In genomic region chr1:241695454-241696171, GRCh38 we compare ENCODE assay signal across 1 cellular context.
TF ChIP-seq lines count a peak whose summit lies in the region.

No MANE protein-coding gene starts in this region.

TF ChIP-seq in K562, 482 proteins besides CTCF, POLR2A, EP300 and RAD21 (continued from another document and continues in another):
- no peak for TF ChIP-seq PHF8 (IDR thresholded peaks at IDR 0.05; ENCODE audit: borderline replicate concordance, low read length)
- TF ChIP-seq DPF2 (IDR thresholded peaks at IDR 0.05): no peak
- no peak; the same call in 1 of the 2 replicates for TF ChIP-seq TRIM28 (IDR thresholded peaks at IDR 0.05)
- no peak for TF ChIP-seq PPARD (CRISPR knock-in tag; IDR thresholded peaks at IDR 0.05)
- no peak for TF ChIP-seq MBD1 (CRISPR knock-in tag; IDR thresholded peaks at IDR 0.05)
- no peak for TF ChIP-seq FOSL1 (tag; conservative IDR thresholded peaks at IDR 0.05)
- TF ChIP-seq, protein P1, sequence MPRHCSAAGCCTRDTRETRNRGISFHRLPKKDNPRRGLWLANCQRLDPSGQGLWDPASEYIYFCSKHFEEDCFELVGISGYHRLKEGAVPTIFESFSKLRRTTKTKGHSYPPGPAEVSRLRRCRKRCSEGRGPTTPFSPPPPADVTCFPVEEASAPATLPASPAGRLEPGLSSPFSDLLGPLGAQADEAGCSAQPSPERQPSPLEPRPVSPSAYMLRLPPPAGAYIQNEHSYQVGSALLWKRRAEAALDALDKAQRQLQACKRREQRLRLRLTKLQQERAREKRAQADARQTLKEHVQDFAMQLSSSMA (CRISPR knock-in tag; IDR thresholded peaks at IDR 0.05): no peak
- TF ChIP-seq E2F8 (IDR thresholded peaks at IDR 0.05; ENCODE audit: low read depth, partially characterized antibody): no peak
- TF ChIP-seq, protein P2, sequence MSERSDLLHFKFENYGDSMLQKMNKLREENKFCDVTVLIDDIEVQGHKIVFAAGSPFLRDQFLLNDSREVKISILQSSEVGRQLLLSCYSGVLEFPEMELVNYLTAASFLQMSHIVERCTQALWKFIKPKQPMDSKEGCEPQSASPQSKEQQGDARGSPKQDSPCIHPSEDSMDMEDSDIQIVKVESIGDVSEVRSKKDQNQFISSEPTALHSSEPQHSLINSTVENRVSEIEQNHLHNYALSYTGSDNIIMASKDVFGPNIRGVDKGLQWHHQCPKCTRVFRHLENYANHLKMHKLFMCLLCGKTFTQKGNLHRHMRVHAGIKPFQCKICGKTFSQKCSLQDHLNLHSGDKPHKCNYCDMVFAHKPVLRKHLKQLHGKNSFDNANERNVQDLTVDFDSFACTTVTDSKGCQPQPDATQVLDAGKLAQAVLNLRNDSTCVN (CRISPR knock-in tag; IDR thresholded peaks at IDR 0.05): no peak
- TF ChIP-seq POLR2B (IDR thresholded peaks at IDR 0.05; ENCODE audit: low read depth, partially characterized antibody): no peak
- no peak for TF ChIP-seq HMG20A (CRISPR knock-in tag; conservative IDR thresholded peaks at IDR 0.05)
- TF ChIP-seq KAT2B (IDR thresholded peaks at IDR 0.05; ENCODE audit: low read depth, low read length): no peak
- 0 out of 2 replicates have a peak, but pooled peaks have one; percentile 11 for TF ChIP-seq SMAD4 (CRISPR knock-in tag; conservative IDR thresholded peaks at IDR 0.05)
- TF ChIP-seq ZNF384 (IDR thresholded peaks at IDR 0.05; ENCODE audit: low read depth, low read length): no peak
- TF ChIP-seq ZNF699 (CRISPR knock-in tag; IDR thresholded peaks at IDR 0.05; ENCODE audit: insufficient replicate concordance): no peak
- TF ChIP-seq ZNF24 (IDR thresholded peaks at IDR 0.05): no peak
- peak; percentile 73 for TF ChIP-seq LARP7 (IDR thresholded peaks at IDR 0.05)
- no peak for TF ChIP-seq RBM17 (IDR thresholded peaks at IDR 0.05; ENCODE audit: borderline replicate concordance, low read depth, low read length)
- no peak for TF ChIP-seq NCOA4 (IDR thresholded peaks at IDR 0.05; ENCODE audit: partially characterized antibody)
- no peak for TF ChIP-seq ZNF785 (CRISPR knock-in tag; IDR thresholded peaks at IDR 0.05)
- no peak for TF ChIP-seq PREB (CRISPR knock-in tag; IDR thresholded peaks at IDR 0.05)
- TF ChIP-seq ZNF561 (CRISPR knock-in tag; conservative IDR thresholded peaks at IDR 0.05): no peak
- peak; percentile 58; the same call in 1 of the 2 replicates for TF ChIP-seq SMARCA5 (IDR thresholded peaks at IDR 0.05)
- TF ChIP-seq PCBP2 (IDR thresholded peaks at IDR 0.05; ENCODE audit: low read depth, low read length, poor library complexity, severe bottlenecking): no peak
- no peak for TF ChIP-seq NFE2L1 (tag; IDR thresholded peaks at IDR 0.05; ENCODE audit: borderline replicate concordance, low read depth)
- TF ChIP-seq POLR2AphosphoS5 (IDR thresholded peaks at IDR 0.05; ENCODE audit: control insufficient read depth, insufficient read depth, low read depth, low read length): no peak
- TF ChIP-seq HOMEZ (CRISPR knock-in tag; IDR thresholded peaks at IDR 0.05): no peak
- TF ChIP-seq, protein P3, sequence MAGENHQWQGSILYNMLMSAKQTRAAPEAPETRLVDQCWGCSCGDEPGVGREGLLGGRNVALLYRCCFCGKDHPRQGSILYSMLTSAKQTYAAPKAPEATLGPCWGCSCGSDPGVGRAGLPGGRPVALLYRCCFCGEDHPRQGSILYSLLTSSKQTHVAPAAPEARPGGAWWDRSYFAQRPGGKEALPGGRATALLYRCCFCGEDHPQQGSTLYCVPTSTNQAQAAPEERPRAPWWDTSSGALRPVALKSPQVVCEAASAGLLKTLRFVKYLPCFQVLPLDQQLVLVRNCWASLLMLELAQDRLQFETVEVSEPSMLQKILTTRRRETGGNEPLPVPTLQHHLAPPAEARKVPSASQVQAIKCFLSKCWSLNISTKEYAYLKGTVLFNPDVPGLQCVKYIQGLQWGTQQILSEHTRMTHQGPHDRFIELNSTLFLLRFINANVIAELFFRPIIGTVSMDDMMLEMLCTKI (IDR thresholded peaks at IDR 0.05; ENCODE audit: partially characterized antibody): no peak
- TF ChIP-seq OTX1 (CRISPR knock-in tag; IDR thresholded peaks at IDR 0.05): no peak
- TF ChIP-seq BCOR (IDR thresholded peaks at IDR 0.05): peak; percentile 86
- no peak for TF ChIP-seq GTF2E2 (tag; IDR thresholded peaks at IDR 0.05)
- no peak for TF ChIP-seq POLR3A (IDR thresholded peaks at IDR 0.05; ENCODE audit: borderline replicate concordance, extremely low read depth, insufficient read depth, insufficient read length)
- no peak for TF ChIP-seq NBN (IDR thresholded peaks at IDR 0.05; ENCODE audit: low read depth)
- TF ChIP-seq FOXA1 (IDR thresholded peaks at IDR 0.05; ENCODE audit: borderline replicate concordance): no peak
- peak; percentile 14 for TF ChIP-seq TAF1 (IDR thresholded peaks at IDR 0.05; ENCODE audit: control insufficient read depth, extremely low read depth, insufficient read depth, low read length, severe bottlenecking)
- TF ChIP-seq STAT5A (IDR thresholded peaks at IDR 0.05; ENCODE audit: borderline replicate concordance, low read length): no peak
- TF ChIP-seq SMARCB1 (IDR thresholded peaks at IDR 0.05; ENCODE audit: insufficient read length, low read depth): no peak
- peak; percentile 67; the same call in 1 of the 2 replicates for TF ChIP-seq ADNP (tag; IDR thresholded peaks at IDR 0.05)
- no peak for TF ChIP-seq ZNF253 (CRISPR knock-in tag; conservative IDR thresholded peaks at IDR 0.05)
- TF ChIP-seq ERF (CRISPR knock-in tag; IDR thresholded peaks at IDR 0.05): no peak
- no peak for TF ChIP-seq POLR2H (tag; IDR thresholded peaks at IDR 0.05; ENCODE audit: low read depth)
- no peak for TF ChIP-seq CHD4 (IDR thresholded peaks at IDR 0.05; ENCODE audit: insufficient read depth, insufficient replicate concordance, low read depth, low read length, poor library complexity, severe bottlenecking)
- no peak for TF ChIP-seq NR2F6 (CRISPR knock-in tag; IDR thresholded peaks at IDR 0.05)
- no peak for TF ChIP-seq BRD9 (IDR thresholded peaks at IDR 0.05; ENCODE audit: low read depth, partially characterized antibody)
- TF ChIP-seq SRSF1 (IDR thresholded peaks at IDR 0.05; ENCODE audit: low read depth, low read length): no peak
- TF ChIP-seq ZBTB34 (CRISPR knock-in tag; IDR thresholded peaks at IDR 0.05): no peak
- TF ChIP-seq ZNF717 (CRISPR knock-in tag; IDR thresholded peaks at IDR 0.05): no peak
- no peak for TF ChIP-seq SP2 (IDR thresholded peaks at IDR 0.05; ENCODE audit: extremely low read depth, low read depth, low read length, poor library complexity, severe bottlenecking)
- peak; percentile 51; the same call in 1 of the 2 replicates for TF ChIP-seq ZNF592 (IDR thresholded peaks at IDR 0.05)
- TF ChIP-seq, protein P4, sequence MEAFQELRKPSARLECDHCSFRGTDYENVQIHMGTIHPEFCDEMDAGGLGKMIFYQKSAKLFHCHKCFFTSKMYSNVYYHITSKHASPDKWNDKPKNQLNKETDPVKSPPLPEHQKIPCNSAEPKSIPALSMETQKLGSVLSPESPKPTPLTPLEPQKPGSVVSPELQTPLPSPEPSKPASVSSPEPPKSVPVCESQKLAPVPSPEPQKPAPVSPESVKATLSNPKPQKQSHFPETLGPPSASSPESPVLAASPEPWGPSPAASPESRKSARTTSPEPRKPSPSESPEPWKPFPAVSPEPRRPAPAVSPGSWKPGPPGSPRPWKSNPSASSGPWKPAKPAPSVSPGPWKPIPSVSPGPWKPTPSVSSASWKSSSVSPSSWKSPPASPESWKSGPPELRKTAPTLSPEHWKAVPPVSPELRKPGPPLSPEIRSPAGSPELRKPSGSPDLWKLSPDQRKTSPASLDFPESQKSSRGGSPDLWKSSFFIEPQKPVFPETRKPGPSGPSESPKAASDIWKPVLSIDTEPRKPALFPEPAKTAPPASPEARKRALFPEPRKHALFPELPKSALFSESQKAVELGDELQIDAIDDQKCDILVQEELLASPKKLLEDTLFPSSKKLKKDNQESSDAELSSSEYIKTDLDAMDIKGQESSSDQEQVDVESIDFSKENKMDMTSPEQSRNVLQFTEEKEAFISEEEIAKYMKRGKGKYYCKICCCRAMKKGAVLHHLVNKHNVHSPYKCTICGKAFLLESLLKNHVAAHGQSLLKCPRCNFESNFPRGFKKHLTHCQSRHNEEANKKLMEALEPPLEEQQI (IDR thresholded peaks at IDR 0.05): no peak
- no peak for TF ChIP-seq ZNF507 (tag; conservative IDR thresholded peaks at IDR 0.05)
